12 cellular contexts compared by ENCODE assay signal in genomic region chr6:89916136-89916920, GRCh38. TPM values are rescaled to one million over a fixed set of nuclear protein-coding genes. Genes with fewer than 3 reads are reported as not detected.
"Had no signal": no experiment of that assay in that cellular context is flagged by ENCODE, and none has a peak within 500 bp of the region (broad histone marks: within the 10 kb centered on the region; RNA-seq: fewer than 3 reads in every experiment).

No MANE protein-coding gene starts in this region.

- H3K27ac Mint-ChIP-seq: GM23338, H9, HFFc6 had no signal

- H3K9ac ChIP-seq: GM23248 had no signal

- H2AFZ ChIP-seq: GM23248, GM23338 had no signal

- H3K4me2 ChIP-seq: GM23338 had no signal

- H3K4me3 ChIP-seq: GM23248, GM23338, HAP-1 had no signal

- H3K4me3 Mint-ChIP-seq: GM23338, H9, HFFc6 had no signal

- H3K27ac ChIP-seq: GM23248 had no signal

- ATAC-seq: GM23338, HCT116 had no signal

- DNase-seq: GM23248, GOT3, H7, H9, HCEC 1CT, HFFc6 had no signal

- H3K9me3 ChIP-seq: HAP-1 had no signal

- FAIRE-seq: H1, H54 had no signal

- H3K9me3 Mint-ChIP-seq: HFFc6 had no signal

- H3K4me1 ChIP-seq: HAP-1 had no signal

- H3K36me3 ChIP-seq: HAP-1 had no signal

RNA-seq across cellular contexts. Expression of gene GJA10, which starts 22.1 kb away (rescaled TPM):
- total RNA-seq: GM23248, GM23338, H1, H4, H9, HFFc6 had no signal
- polyA plus RNA-seq: GM23248, GM23338 had no signal
